Comparison of ENCODE assay signal across 8 cellular contexts in the genomic region with DNA sequence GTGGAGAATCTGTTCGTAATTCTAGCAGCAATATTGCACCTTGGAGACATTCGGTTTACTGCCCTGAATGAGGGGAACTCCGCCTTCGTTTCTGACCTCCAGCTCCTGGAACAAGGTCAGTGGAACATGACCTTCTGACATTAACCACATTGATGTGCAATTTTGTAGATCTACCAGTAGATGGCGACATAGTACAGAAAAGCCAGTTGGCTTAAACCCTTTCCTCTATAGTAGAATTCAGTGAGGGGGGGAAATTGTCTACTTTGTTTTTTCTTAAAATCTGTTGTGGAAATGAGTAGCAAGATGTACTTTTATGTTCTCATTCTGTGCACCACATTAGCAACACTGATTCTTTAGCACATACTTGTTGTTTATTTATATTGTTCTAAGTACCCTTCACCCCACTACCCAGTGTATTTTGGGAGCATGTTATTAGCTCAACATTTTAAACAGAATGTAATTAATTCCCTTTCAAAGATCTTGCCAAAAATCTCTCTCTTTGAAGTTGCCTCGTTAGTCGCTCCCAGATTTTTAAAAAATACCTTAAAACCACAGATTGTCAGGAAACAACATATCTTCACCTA.
DNase-seq lines count a peak whose midpoint lies in the region; ATAC-seq and TF ChIP-seq lines count a peak whose summit lies in the region.

No MANE protein-coding gene starts in this region.

- ATAC-seq in CD8-positive, alpha-beta T cell = peak; percentile 52
- ATAC-seq in GM18519 (IDR thresholded peaks at IDR 0.05; ENCODE audit: low FRiP score, unreplicated experiment) (peak; percentile 89), HG02870 (IDR thresholded peaks at IDR 0.05; ENCODE audit: unreplicated experiment) (peak; percentile 95), T-helper 17 cell (peak; percentile 84)

- CTCF ChIA-PET in CD8-positive, alpha-beta T cell (lab: Charles Lee) = interaction anchor here (0.7 to 2.2 kb wide), 16 partner anchors 8 to 1457 kb away, joined by 3 to 12 read pairs (median 4); no protein-coding TSS in a partner anchor

- no peak for TF ChIP-seq EP300 in ovary (IDR thresholded peaks at IDR 0.05)

- TF ChIP-seq CTCF in CD8-positive, alpha-beta T cell (IDR thresholded peaks at IDR 0.05) = peak; percentile 97
- peak; percentile 65 to 77 (median 71) for TF ChIP-seq CTCF in ovary (IDR thresholded peaks at IDR 0.05)

- no peaks in the 10 kb centered on the region for H3K4me1 Mint-ChIP-seq in CD8-positive, alpha-beta T cell (ENCODE audit: low read depth)
- peaks cover 9% of the 10 kb centered on the region for H3K4me1 Mint-ChIP-seq in T-helper 17 cell

- no peak overlapping the region for H3K4me3 Mint-ChIP-seq in CD8-positive, alpha-beta T cell
- H3K4me3 Mint-ChIP-seq in T-helper 17 cell = no peak overlapping the region

- TF ChIP-seq POLR2A in ovary (IDR thresholded peaks at IDR 0.05) = no peak

- peaks cover 7% of the 10 kb centered on the region for H3K27me3 Mint-ChIP-seq in CD8-positive, alpha-beta T cell (ENCODE audit: low read depth)
- H3K27me3 Mint-ChIP-seq in T-helper 17 cell = peaks cover 11% of the 10 kb centered on the region

- H3K9me3 Mint-ChIP-seq in CD8-positive, alpha-beta T cell = no peaks in the 10 kb centered on the region

- no peaks in the 10 kb centered on the region for H3K36me3 Mint-ChIP-seq in CD8-positive, alpha-beta T cell
- peaks cover 2% of the 10 kb centered on the region for H3K36me3 Mint-ChIP-seq in T-helper 17 cell (ENCODE audit: low read depth)

- no peak overlapping the region for H3K4me3 ChIP-seq in CD8-positive, alpha-beta T cell (ENCODE audit: low read depth, low read length)
- no peak overlapping the region for H3K4me3 ChIP-seq in ovary

- peak in 3 of 7 experiments; percentile 5 to 16 (median 8) for DNase-seq in CD8-positive, alpha-beta T cell
- DNase-seq in NCI-H1417 treated with DMSO at 0.1 percent for 48 hours (lab: John Stamatoyannopoulos, UW) (peak; percentile 35), T-helper 17 cell (no peak), foreskin melanocyte (peak; percentile 46), ovary (no peak), ecto neural progenitor cell (ENCODE audit: low spot score) (no peak)

- H3K27me3 ChIP-seq in CD8-positive, alpha-beta T cell (ENCODE audit: insufficient read depth, low read length) = no peaks in the 10 kb centered on the region
- no peaks in the 10 kb centered on the region for H3K27me3 ChIP-seq in ovary

- POLR2A ChIA-PET in CD8-positive, alpha-beta T cell (lab: Charles Lee) = no interaction called here

- H3K9me3 ChIP-seq in CD8-positive, alpha-beta T cell (ENCODE audit: low read length) = no peaks in the 10 kb centered on the region
- H3K9me3 ChIP-seq in T-helper 17 cell (ENCODE audit: control insufficient read depth, low read length, poor library complexity, severe bottlenecking) = no peaks in the 10 kb centered on the region
- H3K9me3 ChIP-seq in ovary = no peaks in the 10 kb centered on the region

- WGBS in ovary, 3 donors = 9 to 11% (median 9%) methylated on average over 7 of the region's 7 CpGs

- H3K36me3 ChIP-seq in CD8-positive, alpha-beta T cell (ENCODE audit: insufficient read depth, low read length) = no peaks in the 10 kb centered on the region
- no peaks in the 10 kb centered on the region for H3K36me3 ChIP-seq in ovary

- no peak overlapping the region for H3K27ac Mint-ChIP-seq in CD8-positive, alpha-beta T cell
- no peak overlapping the region for H3K27ac Mint-ChIP-seq in T-helper 17 cell

- H3K4me1 ChIP-seq in CD8-positive, alpha-beta T cell (ENCODE audit: insufficient read depth, low read length) = no peaks in the 10 kb centered on the region
- peaks cover 1% of the 10 kb centered on the region for H3K4me1 ChIP-seq in ovary (ENCODE audit: insufficient read depth)

- intact Hi-C loops in CD8-positive, alpha-beta T cell (cut with DNase I, micrococcal nuclease) = loop anchor here (1.0 to 5.0 kb wide), 5 partner anchors 830 to 1856 kb away; no protein-coding TSS in a partner anchor
- intact Hi-C loops in ovary (cut with DNase I) = loop anchor here in 2 of 4 donors (5.0 to 10.0 kb wide), 2 partner anchors 823 to 1146 kb away; a partner anchor contains a TSS

- no peak overlapping the region for H3K27ac ChIP-seq in CD8-positive, alpha-beta T cell (ENCODE audit: low read depth, low read length)
- no peak overlapping the region for H3K27ac ChIP-seq in ovary

Comparison
In these comparisons a context has a peak if more than half of its experiments do, and no peak if none do; other contexts are left out.
1. DNase-seq: peak in NCI-H1417 treated with DMSO at 0.1 percent for 48 hours (single experiment) and foreskin melanocyte (single experiment); none in T-helper 17 cell (0 of 3), ovary (0 of 5) and ecto neural progenitor cell (single experiment).
2. Peak in every context shown above with its lines, with median percentiles within 50 percentile points of each other: ATAC-seq.